In the genomic region with DNA sequence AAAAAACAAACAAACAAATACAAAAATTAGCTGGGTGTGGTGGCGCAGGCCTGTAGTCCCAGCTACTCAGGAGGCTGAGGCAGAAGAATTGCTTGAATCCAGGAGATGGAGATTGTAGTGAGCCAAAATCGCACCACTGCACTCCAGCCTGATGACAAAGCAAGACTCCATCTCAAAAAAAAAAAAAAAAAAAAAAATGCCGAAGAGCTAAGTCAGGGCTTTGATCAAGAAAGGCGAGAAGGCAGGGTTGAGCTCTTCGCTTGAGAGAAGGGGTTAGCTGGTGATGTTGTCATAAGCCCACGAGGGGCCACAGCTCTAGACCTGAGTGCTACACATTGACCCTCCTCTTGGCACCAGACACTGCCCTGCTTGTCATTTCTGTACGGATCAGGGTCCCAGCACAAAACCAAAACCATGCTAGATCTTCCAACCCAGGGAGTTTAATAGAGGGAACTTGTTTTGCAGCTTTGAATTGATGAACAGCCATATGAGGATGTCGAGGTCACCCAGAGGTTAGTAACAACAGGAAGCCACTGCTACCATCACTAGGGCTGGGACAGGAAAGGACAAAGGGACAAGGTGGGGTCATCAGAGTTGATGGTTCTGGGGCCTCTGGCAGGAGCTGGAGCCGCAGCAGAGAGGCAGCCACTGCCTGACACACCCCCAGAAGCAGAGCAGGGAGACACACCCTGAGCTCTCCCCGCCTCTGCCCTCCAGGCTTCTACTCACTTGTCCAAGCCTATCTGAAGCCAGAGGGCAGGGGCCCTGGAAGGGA, we compare ENCODE assay signal across 1 cellular context.
TF ChIP-seq lines count a peak whose summit lies in the region.

No MANE protein-coding gene starts in this region.

TF ChIP-seq in HepG2, 621 proteins besides CTCF, POLR2A, EP300 and RAD21 (continued from another document and continues in another):
- TF ChIP-seq, protein P1, sequence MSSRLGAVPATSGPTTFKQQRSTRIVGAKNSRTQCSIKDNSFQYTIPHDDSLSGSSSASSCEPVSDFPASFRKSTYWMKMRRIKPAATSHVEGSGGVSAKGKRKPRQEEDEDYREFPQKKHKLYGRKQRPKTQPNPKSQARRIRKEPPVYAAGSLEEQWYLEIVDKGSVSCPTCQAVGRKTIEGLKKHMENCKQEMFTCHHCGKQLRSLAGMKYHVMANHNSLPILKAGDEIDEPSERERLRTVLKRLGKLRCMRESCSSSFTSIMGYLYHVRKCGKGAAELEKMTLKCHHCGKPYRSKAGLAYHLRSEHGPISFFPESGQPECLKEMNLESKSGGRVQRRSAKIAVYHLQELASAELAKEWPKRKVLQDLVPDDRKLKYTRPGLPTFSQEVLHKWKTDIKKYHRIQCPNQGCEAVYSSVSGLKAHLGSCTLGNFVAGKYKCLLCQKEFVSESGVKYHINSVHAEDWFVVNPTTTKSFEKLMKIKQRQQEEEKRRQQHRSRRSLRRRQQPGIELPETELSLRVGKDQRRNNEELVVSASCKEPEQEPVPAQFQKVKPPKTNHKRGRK (CRISPR knock-in tag; IDR thresholded peaks at IDR 0.05): no peak
- TF ChIP-seq ZNF12 (CRISPR knock-in tag; IDR thresholded peaks at IDR 0.05) (no peak), ZSCAN30 (CRISPR knock-in tag; IDR thresholded peaks at IDR 0.05) (no peak), NFE2 (CRISPR knock-in tag; IDR thresholded peaks at IDR 0.05) (no peak), ARNT (IDR thresholded peaks at IDR 0.05) (no peak), MIER3 (CRISPR knock-in tag; IDR thresholded peaks at IDR 0.05; ENCODE audit: borderline replicate concordance) (no peak), MXD3 (CRISPR knock-in tag; IDR thresholded peaks at IDR 0.05) (no peak), ZNF274 (CRISPR knock-in tag; IDR thresholded peaks at IDR 0.05) (no peak), DMAP1 (CRISPR knock-in tag; IDR thresholded peaks at IDR 0.05) (no peak), CBFB (CRISPR knock-in tag; IDR thresholded peaks at IDR 0.05) (no peak), TBX2 (CRISPR knock-in tag; IDR thresholded peaks at IDR 0.05; ENCODE audit: borderline replicate concordance) (no peak), DNMT3B (CRISPR knock-in tag; conservative IDR thresholded peaks at IDR 0.05) (no peak), TRIM22 (IDR thresholded peaks at IDR 0.05) (no peak), FOXK1 (CRISPR knock-in tag; IDR thresholded peaks at IDR 0.05; ENCODE audit: borderline replicate concordance, low read depth) (peak; percentile 28; the same call in 1 of the 2 replicates), ZBTB3 (CRISPR knock-in tag; IDR thresholded peaks at IDR 0.05; ENCODE audit: borderline replicate concordance, low read depth) (no peak), ZNF34 (CRISPR knock-in tag; IDR thresholded peaks at IDR 0.05; ENCODE audit: borderline replicate concordance) (no peak), ZNF124 (CRISPR knock-in tag; IDR thresholded peaks at IDR 0.05) (no peak), RBAK (CRISPR knock-in tag; IDR thresholded peaks at IDR 0.05) (no peak), PHB2 (IDR thresholded peaks at IDR 0.05; ENCODE audit: partially characterized antibody) (no peak), IKZF5 (CRISPR knock-in tag; IDR thresholded peaks at IDR 0.05) (no peak), CHD4 (IDR thresholded peaks at IDR 0.05; ENCODE audit: borderline replicate concordance, low read length) (no peak), SIX4 (CRISPR knock-in tag; IDR thresholded peaks at IDR 0.05) (no peak), TOPORS (CRISPR knock-in tag; IDR thresholded peaks at IDR 0.05) (no peak), STAG1 (CRISPR knock-in tag; IDR thresholded peaks at IDR 0.05) (peak; percentile 22; the same call in 1 of the 2 replicates), ZFP36L2 (CRISPR knock-in tag; IDR thresholded peaks at IDR 0.05) (no peak), ZNF432 (CRISPR knock-in tag; IDR thresholded peaks at IDR 0.05; ENCODE audit: borderline replicate concordance) (no peak), HNF1A (IDR thresholded peaks at IDR 0.05; ENCODE audit: low read depth) (no peak), HNF1A (CRISPR knock-in tag; IDR thresholded peaks at IDR 0.05; ENCODE audit: borderline replicate concordance) (no peak), SP5 (CRISPR knock-in tag; IDR thresholded peaks at IDR 0.05; ENCODE audit: borderline replicate concordance, low read depth) (peak; percentile 51; the same call in 1 of the 2 replicates), RARA (CRISPR knock-in tag; IDR thresholded peaks at IDR 0.05) (peak; percentile 99), TEAD2 (CRISPR knock-in tag; IDR thresholded peaks at IDR 0.05) (no peak), CERS6 (CRISPR knock-in tag; IDR thresholded peaks at IDR 0.05) (no peak), ZNF17 (CRISPR knock-in tag; IDR thresholded peaks at IDR 0.05) (no peak)
- TF ChIP-seq, protein P2, sequence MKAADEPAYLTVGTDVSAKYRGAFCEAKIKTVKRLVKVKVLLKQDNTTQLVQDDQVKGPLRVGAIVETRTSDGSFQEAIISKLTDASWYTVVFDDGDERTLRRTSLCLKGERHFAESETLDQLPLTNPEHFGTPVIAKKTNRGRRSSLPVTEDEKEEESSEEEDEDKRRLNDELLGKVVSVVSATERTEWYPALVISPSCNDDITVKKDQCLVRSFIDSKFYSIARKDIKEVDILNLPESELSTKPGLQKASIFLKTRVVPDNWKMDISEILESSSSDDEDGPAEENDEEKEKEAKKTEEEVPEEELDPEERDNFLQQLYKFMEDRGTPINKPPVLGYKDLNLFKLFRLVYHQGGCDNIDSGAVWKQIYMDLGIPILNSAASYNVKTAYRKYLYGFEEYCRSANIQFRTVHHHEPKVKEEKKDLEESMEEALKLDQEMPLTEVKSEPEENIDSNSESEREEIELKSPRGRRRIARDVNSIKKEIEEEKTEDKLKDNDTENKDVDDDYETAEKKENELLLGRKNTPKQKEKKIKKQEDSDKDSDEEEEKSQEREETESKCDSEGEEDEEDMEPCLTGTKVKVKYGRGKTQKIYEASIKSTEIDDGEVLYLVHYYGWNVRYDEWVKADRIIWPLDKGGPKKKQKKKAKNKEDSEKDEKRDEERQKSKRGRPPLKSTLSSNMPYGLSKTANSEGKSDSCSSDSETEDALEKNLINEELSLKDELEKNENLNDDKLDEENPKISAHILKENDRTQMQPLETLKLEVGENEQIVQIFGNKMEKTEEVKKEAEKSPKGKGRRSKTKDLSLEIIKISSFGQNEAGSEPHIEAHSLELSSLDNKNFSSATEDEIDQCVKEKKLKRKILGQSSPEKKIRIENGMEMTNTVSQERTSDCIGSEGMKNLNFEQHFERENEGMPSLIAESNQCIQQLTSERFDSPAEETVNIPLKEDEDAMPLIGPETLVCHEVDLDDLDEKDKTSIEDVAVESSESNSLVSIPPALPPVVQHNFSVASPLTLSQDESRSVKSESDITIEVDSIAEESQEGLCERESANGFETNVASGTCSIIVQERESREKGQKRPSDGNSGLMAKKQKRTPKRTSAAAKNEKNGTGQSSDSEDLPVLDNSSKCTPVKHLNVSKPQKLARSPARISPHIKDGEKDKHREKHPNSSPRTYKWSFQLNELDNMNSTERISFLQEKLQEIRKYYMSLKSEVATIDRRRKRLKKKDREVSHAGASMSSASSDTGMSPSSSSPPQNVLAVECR (CRISPR knock-in tag; IDR thresholded peaks at IDR 0.05; ENCODE audit: borderline replicate concordance): no peak
- TF ChIP-seq, protein P3, sequence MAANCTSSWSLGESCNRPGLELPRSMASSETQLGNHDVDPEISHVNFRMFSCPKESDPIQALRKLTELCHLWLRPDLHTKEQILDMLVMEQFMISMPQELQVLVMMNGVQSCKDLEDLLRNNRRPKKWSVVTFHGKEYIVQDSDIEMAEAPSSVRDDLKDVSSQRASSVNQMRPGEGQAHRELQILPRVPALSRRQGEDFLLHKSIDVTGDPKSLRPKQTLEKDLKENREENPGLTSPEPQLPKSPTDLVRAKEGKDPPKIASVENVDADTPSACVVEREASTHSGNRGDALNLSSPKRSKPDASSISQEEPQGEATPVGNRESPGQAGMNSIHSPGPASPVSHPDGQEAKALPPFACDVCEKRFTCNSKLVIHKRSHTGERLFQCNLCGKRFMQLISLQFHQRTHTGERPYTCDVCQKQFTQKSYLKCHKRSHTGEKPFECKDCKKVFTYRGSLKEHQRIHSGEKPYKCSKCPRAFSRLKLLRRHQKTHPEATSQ (CRISPR knock-in tag; IDR thresholded peaks at IDR 0.05; ENCODE audit: borderline replicate concordance): no peak
- TF ChIP-seq, protein P4, sequence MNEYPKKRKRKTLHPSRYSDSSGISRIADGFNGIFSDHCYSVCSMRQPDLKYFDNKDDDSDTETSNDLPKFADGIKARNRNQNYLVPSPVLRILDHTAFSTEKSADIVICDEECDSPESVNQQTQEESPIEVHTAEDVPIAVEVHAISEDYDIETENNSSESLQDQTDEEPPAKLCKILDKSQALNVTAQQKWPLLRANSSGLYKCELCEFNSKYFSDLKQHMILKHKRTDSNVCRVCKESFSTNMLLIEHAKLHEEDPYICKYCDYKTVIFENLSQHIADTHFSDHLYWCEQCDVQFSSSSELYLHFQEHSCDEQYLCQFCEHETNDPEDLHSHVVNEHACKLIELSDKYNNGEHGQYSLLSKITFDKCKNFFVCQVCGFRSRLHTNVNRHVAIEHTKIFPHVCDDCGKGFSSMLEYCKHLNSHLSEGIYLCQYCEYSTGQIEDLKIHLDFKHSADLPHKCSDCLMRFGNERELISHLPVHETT (CRISPR knock-in tag; conservative IDR thresholded peaks at IDR 0.05): no peak
- TF ChIP-seq, protein P5, sequence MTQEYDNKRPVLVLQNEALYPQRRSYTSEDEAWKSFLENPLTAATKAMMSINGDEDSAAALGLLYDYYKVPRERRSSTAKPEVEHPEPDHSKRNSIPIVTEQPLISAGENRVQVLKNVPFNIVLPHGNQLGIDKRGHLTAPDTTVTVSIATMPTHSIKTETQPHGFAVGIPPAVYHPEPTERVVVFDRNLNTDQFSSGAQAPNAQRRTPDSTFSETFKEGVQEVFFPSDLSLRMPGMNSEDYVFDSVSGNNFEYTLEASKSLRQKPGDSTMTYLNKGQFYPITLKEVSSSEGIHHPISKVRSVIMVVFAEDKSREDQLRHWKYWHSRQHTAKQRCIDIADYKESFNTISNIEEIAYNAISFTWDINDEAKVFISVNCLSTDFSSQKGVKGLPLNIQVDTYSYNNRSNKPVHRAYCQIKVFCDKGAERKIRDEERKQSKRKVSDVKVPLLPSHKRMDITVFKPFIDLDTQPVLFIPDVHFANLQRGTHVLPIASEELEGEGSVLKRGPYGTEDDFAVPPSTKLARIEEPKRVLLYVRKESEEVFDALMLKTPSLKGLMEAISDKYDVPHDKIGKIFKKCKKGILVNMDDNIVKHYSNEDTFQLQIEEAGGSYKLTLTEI (CRISPR knock-in tag; conservative IDR thresholded peaks at IDR 0.05): no peak
